Comparison of ENCODE assay signal across 30 cellular contexts in the genomic region with DNA sequence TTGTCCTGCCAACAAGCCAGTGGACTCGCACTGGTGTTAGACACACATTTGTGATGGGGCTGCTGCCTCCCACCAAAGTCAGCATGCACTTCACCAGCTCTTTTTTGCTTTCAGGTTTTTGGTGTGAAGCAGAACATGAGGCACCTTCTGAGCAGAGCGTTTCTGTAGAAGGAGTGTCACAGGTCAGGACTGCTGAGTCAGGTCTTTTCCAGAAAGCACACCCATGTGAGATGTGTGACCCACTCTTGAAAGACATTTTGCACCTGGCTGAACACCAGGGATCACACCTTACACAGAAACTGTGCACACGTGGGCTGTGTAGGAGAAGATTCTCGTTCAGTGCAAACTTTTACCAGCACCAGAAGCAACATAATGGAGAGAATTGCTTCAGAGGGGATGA.
"Had no signal": no experiment of that assay in that cellular context is flagged by ENCODE, and none has a peak within 500 bp of the region (broad histone marks: within the 10 kb centered on the region; RNA-seq: fewer than 3 reads in every experiment).

No MANE protein-coding gene starts in this region.

- H3K9me3 ChIP-seq: SK-N-SH had no signal

- H3K9ac ChIP-seq: SK-N-SH had no signal

- H3K27me3 ChIP-seq: brain microvascular endothelial cell, Peyer's patch, SJSA1 had no signal

- ATAC-seq: activated CD8-positive, alpha-beta T cell treated with anti-CD3 and anti-CD28 coated beads for 36 hours; activated T-cell treated with anti-CD3 and anti-CD28 coated beads, Interleukin-2, amount 50 U/mL, for 72 hours; PC-3 had no signal

- H3K4me2 ChIP-seq: SK-N-SH had no signal

- DNase-seq: activated CD4-positive, alpha-beta T cell treated with anti-CD3 and anti-CD28 coated beads, Interleukin-2, amount 10 ng/mL, durations not matched to agents 24 days and 14 days; activated CD4-positive, alpha-beta T cell treated with anti-CD3 and anti-CD28 coated beads, Interleukin-2, amount 50 U/mL, for 4 hours; activated CD8-positive, alpha-beta T cell treated with anti-CD3 and anti-CD28 coated beads for 36 hours; activated gamma-delta T cell treated with Interleukin-2 at 50 U/mL for 16 hours; activated naive CD4-positive, alpha-beta T cell treated with anti-CD3 and anti-CD28 coated beads, Interleukin-2, amount 50 U/mL, for 16 hours; activated naive CD8-positive, alpha-beta T cell treated with anti-CD3 and anti-CD28 coated beads for 36 hours; activated T-cell treated with anti-CD3 and anti-CD28 coated beads, Interleukin-2, amount 50 U/mL, for 1 hour; activated T-cell treated with anti-CD3 and anti-CD28 coated beads, Interleukin-2, amount 50 U/mL, for 72 hours; amniotic stem cell; aorta; brain microvascular endothelial cell; central memory CD4-positive, alpha-beta T cell; NCI-H1092 treated with DMSO at 0.1 percent for 48 hours; NCI-H1417; NCI-H146; NCI-H187; NCI-H2029 treated with DMSO at 0.1 percent for 48 hours; NCI-H2107; NCI-H2171; NCI-H510A; NCI-H526; NCI-H748 treated with DMSO at 0.1 percent for 48 hours; NK-92 treated with Interleukin-12 subunit alpha and Interleukin-12 subunit beta, amount 100 ng/mL, for 24 hours; PC-3; Peyer's patch; RPMI8226; SHP77 treated with DMSO at 0.1 percent for 48 hours; SK-N-SH had no signal

- FAIRE-seq: TTC549 had no signal

- H3K27ac ChIP-seq: brain microvascular endothelial cell, Peyer's patch, SJSA1 had no signal

- H3K4me3 ChIP-seq: Peyer's patch, SJSA1 had no signal
